ENCODE assay signal across 1 cellular context in genomic region chr15:56286213-56286612, GRCh38.
TF ChIP-seq lines count a peak whose summit lies in the region.

No MANE protein-coding gene starts in this region.

TF ChIP-seq in WTC11, 78 proteins besides CTCF, POLR2A, EP300 and RAD21 (continued from another document):
- TF ChIP-seq E2F4 (CRISPR knock-in tag; IDR thresholded peaks at IDR 0.05; ENCODE audit: borderline replicate concordance, low read depth) (no peak), NR1H2 (CRISPR knock-in tag; IDR thresholded peaks at IDR 0.05) (no peak), HMGXB4 (CRISPR knock-in tag; IDR thresholded peaks at IDR 0.05) (no peak), PRRX2 (CRISPR knock-in tag; IDR thresholded peaks at IDR 0.05) (no peak)
TF ChIP-seq in WTC11: peak in this region for 0.
